9 cellular contexts compared by ENCODE assay signal in genomic region chr12:25531502-25532052, GRCh38.
"Had no signal": no experiment of that assay in that cellular context is flagged by ENCODE, and none has a peak within 500 bp of the region (broad histone marks: within the 10 kb centered on the region; RNA-seq: fewer than 3 reads in every experiment).

No MANE protein-coding gene starts in this region.

- ATAC-seq: HCT116, HepG2 had no signal

- H3K9me3 ChIP-seq: HAP-1 had no signal

- H3K4me1 ChIP-seq: HAP-1 had no signal

- DNase-seq: GM23248, GOT3, H7, KBM-7 had no signal

- H3K4me3 ChIP-seq: GM23248, HAP-1 had no signal

- H3K36me3 ChIP-seq: HAP-1 had no signal

- H3K27ac ChIP-seq: GM23248, HL-60, KMS-11 had no signal

- FAIRE-seq: HepG2 had no signal
